In the genomic region with DNA sequence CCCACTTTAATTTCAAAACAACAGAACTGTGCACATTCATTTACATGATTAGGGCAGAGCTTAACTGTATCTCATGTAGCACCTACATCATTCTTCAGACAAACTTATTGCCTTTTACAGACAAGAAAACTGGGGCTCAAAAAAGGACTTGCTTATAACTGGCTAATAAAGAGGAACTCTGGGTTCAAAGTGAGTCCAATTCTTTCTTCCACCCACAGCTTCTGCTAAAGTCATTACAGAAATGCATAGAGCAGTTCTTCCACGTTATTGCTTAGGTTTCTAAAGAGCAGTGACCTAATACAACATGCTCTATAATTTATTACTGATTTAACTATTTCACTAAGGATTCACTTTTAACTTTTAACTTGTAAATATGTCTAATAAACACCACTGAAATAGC, we compare ENCODE assay signal across 10 cellular contexts.
"Had no signal": no experiment of that assay in that cellular context is flagged by ENCODE, and none has a peak within 500 bp of the region (broad histone marks: within the 10 kb centered on the region; RNA-seq: fewer than 3 reads in every experiment).

No MANE protein-coding gene starts in this region.

- ATAC-seq: HCT116 had no signal

- DNase-seq: GM23248, GOT3, H7, HFFc6, IMR-90, KG1 had no signal

- H3K27ac ChIP-seq: GM23248 had no signal

- H3K4me1 ChIP-seq: HAP-1 had no signal

- H3K4me3 ChIP-seq: GM23248, HAP-1, K562 had no signal

- H2AFZ ChIP-seq: GM23248 had no signal

- H3K9me3 ChIP-seq: HAP-1 had no signal

- FAIRE-seq: HTR-8/SVneo, K562 had no signal

- H3K9ac ChIP-seq: GM23248 had no signal
